8 cellular contexts compared by ENCODE assay signal in genomic region chr6:2853766-2854393, GRCh38. TPM values are rescaled to one million over a fixed set of nuclear protein-coding genes. Genes with fewer than 3 reads are reported as not detected.
A peak's percentile ranks its signal among the peaks of the same experiment; 100 is the strongest.
DNase-seq lines count a peak whose midpoint lies in the region; ATAC-seq and TF ChIP-seq lines count a peak whose summit lies in the region.

No MANE protein-coding gene starts in this region.

- H3K36me3 ChIP-seq in CD4-positive, CD25-positive, alpha-beta regulatory T cell (ENCODE audit: control insufficient read depth, insufficient read depth, low read length): no peaks in the 10 kb centered on the region
- H3K36me3 ChIP-seq in SJSA1: no peaks in the 10 kb centered on the region
- no peaks in the 10 kb centered on the region for H3K36me3 ChIP-seq in sigmoid colon

- H3K27ac Mint-ChIP-seq in CD4-positive, CD25-positive, alpha-beta regulatory T cell: peak overlapping the region; percentile 93 to 100 (median 94)

- peak overlapping the region; percentile 92 for H3K27ac ChIP-seq in CD4-positive, CD25-positive, alpha-beta regulatory T cell (ENCODE audit: insufficient read depth, low read length, poor library complexity, severe bottlenecking)
- peak overlapping the region; percentile 100 for H3K27ac ChIP-seq in SJSA1
- peak overlapping the region; percentile 52 to 66 (median 59) for H3K27ac ChIP-seq in sigmoid colon

- H3K27me3 Mint-ChIP-seq in CD4-positive, CD25-positive, alpha-beta regulatory T cell: peaks cover 4% of the 10 kb centered on the region

- H3K27me3 ChIP-seq in CD4-positive, CD25-positive, alpha-beta regulatory T cell (ENCODE audit: control insufficient read depth, insufficient read depth, low read length): no peaks in the 10 kb centered on the region
- no peaks in the 10 kb centered on the region for H3K27me3 ChIP-seq in SJSA1 (replicated peaks)
- no peaks in the 10 kb centered on the region for H3K27me3 ChIP-seq in sigmoid colon

- POLR2A ChIA-PET in HEK293T (lab: Yijun Ruan, JAX): no interaction called here

- no peak for TF ChIP-seq POLR2A in sigmoid colon (IDR thresholded peaks at IDR 0.05)

- peak; percentile 43 to 67 (median 66) for DNase-seq in CD4-positive, CD25-positive, alpha-beta regulatory T cell
- DNase-seq in HEK293T (ENCODE audit: extremely low spot score) (peak; percentile 56), SJSA1 (ENCODE audit: low read depth in 1 of 2, low spot score in 2 of 2) (peak; percentile 91 to 92), left cardiac atrium (no peak), sigmoid colon (no peak), NCI-H526 (lab: John Stamatoyannopoulos, UW) (no peak)
- peak; percentile 73 for DNase-seq in activated naive CD4-positive, alpha-beta T cell treated with anti-CD3 and anti-CD28 coated beads, Interleukin-2, amount 50 U/mL, for 16 hours

- WGBS in sigmoid colon, 2 donors: 19 to 27% methylated on average over 14 of the region's 14 CpGs

- no peaks in the 10 kb centered on the region for H3K9me3 ChIP-seq in CD4-positive, CD25-positive, alpha-beta regulatory T cell (ENCODE audit: control insufficient read depth in 2 of 2, low read length in 2 of 2)
- H3K9me3 ChIP-seq in SJSA1 (replicated peaks): no peaks in the 10 kb centered on the region
- H3K9me3 ChIP-seq in sigmoid colon: no peaks in the 10 kb centered on the region

- H3K4me3 ChIP-seq in CD4-positive, CD25-positive, alpha-beta regulatory T cell (ENCODE audit: low read depth, low read length): peak overlapping the region; percentile 92
- H3K4me3 ChIP-seq in SJSA1 (peak overlapping the region; percentile 35), sigmoid colon (peak overlapping the region in 3 of 4 donors; percentile 37 to 45 (median 40))

- intact Hi-C loops in left cardiac atrium (cut with DNase I) (loop anchor here in 1 of 2 donors (10.0 kb wide), 1 partner anchor 51 kb away; the partner anchor contains the start of gene SERPINB9), sigmoid colon (cut with DNase I) (loop anchor here (10.0 kb wide), 1 partner anchor 51 kb away; the partner anchor contains the start of gene SERPINB9)

- TF ChIP-seq CTCF in sigmoid colon (IDR thresholded peaks at IDR 0.05): peak in 1 of 4 experiments; percentile 39

- peaks cover 31 to 69% (median 58%) of the 10 kb centered on the region in 4 donors for H3K4me1 Mint-ChIP-seq in CD4-positive, CD25-positive, alpha-beta regulatory T cell

- peak; percentile 47 to 60 for ATAC-seq in CD4-positive, CD25-positive, alpha-beta regulatory T cell (ENCODE audit: low read depth in 2 of 2)
- ATAC-seq in left cardiac atrium (peak; percentile 21 to 32), HG03439 (IDR thresholded peaks at IDR 0.05; ENCODE audit: unreplicated experiment) (no peak)

- peak overlapping the region; percentile 79 to 88 (median 84) for H3K4me3 Mint-ChIP-seq in CD4-positive, CD25-positive, alpha-beta regulatory T cell

- H3K9me3 Mint-ChIP-seq in CD4-positive, CD25-positive, alpha-beta regulatory T cell: peaks cover 0 to 3% (median 3%) of the 10 kb centered on the region in 7 donors

- CTCF ChIA-PET in HEK293T (lab: Yijun Ruan, JAX): interaction anchor here (1.0 kb wide), 1 partner anchor 70 kb away, joined by 3 read pairs; no protein-coding TSS in a partner anchor

- peaks cover 68% of the 10 kb centered on the region for H3K4me1 ChIP-seq in CD4-positive, CD25-positive, alpha-beta regulatory T cell (ENCODE audit: control insufficient read depth, insufficient read depth, low read length, poor library complexity, severe bottlenecking)
- H3K4me1 ChIP-seq in SJSA1 (replicated peaks): peaks cover 65% of the 10 kb centered on the region
- H3K4me1 ChIP-seq in sigmoid colon: peaks cover 0 to 18% (median 5%) of the 10 kb centered on the region in 4 donors

- H3K36me3 Mint-ChIP-seq in CD4-positive, CD25-positive, alpha-beta regulatory T cell: peaks cover 3% of the 10 kb centered on the region

- TF ChIP-seq EP300 in sigmoid colon (IDR thresholded peaks at IDR 0.05): peak in 1 of 4 donors; percentile 13

TF ChIP-seq in HEK293T, 16 proteins besides CTCF, POLR2A, EP300 and RAD21:
- TF ChIP-seq SP1 (IDR thresholded peaks at IDR 0.05) (no peak), ARNT (IDR thresholded peaks at IDR 0.05) (no peak)

RNA-seq across cellular contexts. Expression of gene SERPINB1, which starts 12.2 kb away (rescaled TPM):
- 38.1 TPM for total RNA-seq in CD4-positive, CD25-positive, alpha-beta regulatory T cell
- polyA plus RNA-seq in CD4-positive, CD25-positive, alpha-beta regulatory T cell: 100 to 1,000 TPM; 100 to 116 (median 109) TPM
- total RNA-seq in SJSA1 (2014; rRNA removed; shearing (Covaris generic)): 22.6 and 28.0 TPM in 2 replicates
- 10 to 100 TPM; 27.5 to 39.2 TPM for total RNA-seq in left cardiac atrium
- 10 to 100 TPM; 19.6 to 88.0 (median 22.9) TPM for total RNA-seq in sigmoid colon
- 100 to 1,000 TPM in 2 of 3 donors, 10 to 100 TPM in 1; 97.9 to 230 (median 161) TPM for polyA plus RNA-seq in sigmoid colon

RNA-seq across cellular contexts. Expression of gene SERPINB9, which starts 49.2 kb away (rescaled TPM):
- total RNA-seq in CD4-positive, CD25-positive, alpha-beta regulatory T cell: 48.1 TPM
- 10 to 100 TPM; 29.1 to 46.2 (median 37.1) TPM for polyA plus RNA-seq in CD4-positive, CD25-positive, alpha-beta regulatory T cell
- 5.0 and 6.8 TPM in 2 replicates for total RNA-seq in SJSA1 (2014; rRNA removed; shearing (Covaris generic))
- total RNA-seq in left cardiac atrium: 10 to 100 TPM in 1 of 2 donors, 1 to 10 TPM in 1; 3.8 to 14.4 TPM
- total RNA-seq in sigmoid colon: 1 to 10 TPM; 5.0 to 7.5 (median 6.1) TPM
- 10 to 100 TPM in 1 of 3 donors, 1 to 10 TPM in 2; 2.3 to 16.2 (median 2.4) TPM for polyA plus RNA-seq in sigmoid colon

Comparison
In these comparisons a context has a peak if more than half of its experiments do, and no peak if none do; other contexts are left out.
1. DNase-seq: peak in CD4-positive, CD25-positive, alpha-beta regulatory T cell (3 of 3), HEK293T (single experiment), SJSA1 (2 of 2) and activated naive CD4-positive, alpha-beta T cell treated with anti-CD3 and anti-CD28 coated beads, Interleukin-2, amount 50 U/mL, for 16 hours (single experiment); none in left cardiac atrium (single experiment), sigmoid colon (single experiment) and NCI-H526 (0 of 2).
2. H3K4me3 ChIP-seq: peak in every context shown above with its lines; median percentile 92 in CD4-positive, CD25-positive, alpha-beta regulatory T cell; 40 in sigmoid colon; 35 in SJSA1.
3. Peak in every context shown above with its lines, with median percentiles within 50 percentile points of each other: H3K27ac ChIP-seq.